Comparison of ENCODE assay signal across 8 cellular contexts in genomic region chr2:186641807-186642321, GRCh38. TPM values are rescaled to one million over a fixed set of nuclear protein-coding genes. Genes with fewer than 3 reads are reported as not detected.
DNase-seq lines count a peak whose midpoint lies in the region; ATAC-seq, FAIRE-seq and TF ChIP-seq lines count a peak whose summit lies in the region.

No MANE protein-coding gene starts in this region.

- peaks cover 12% of the 10 kb centered on the region; the same call in 2 of the 3 replicates for H3K4me1 Mint-ChIP-seq in GM23338
- peaks cover 5% of the 10 kb centered on the region for H3K4me1 Mint-ChIP-seq in stimulated activated memory B cell treated with anti-CD40 and anti-IgM and Interleukin-4, amounts not matched to agents 10 μg/mL and 1 μg/mL and 100 μg/mL, for 72 hours

- H3K27ac Mint-ChIP-seq in GM23338, result no peak overlapping the region; the same call in 1 of the 2 replicates
- H3K27ac Mint-ChIP-seq in stimulated activated memory B cell treated with anti-CD40 and anti-IgM and Interleukin-4, amounts not matched to agents 10 μg/mL and 1 μg/mL and 100 μg/mL, for 72 hours, result no peak overlapping the region

- in situ Hi-C loops in IMR-90 (cut with MboI; ENCODE audit: low sequenced_read_pairs) (loop anchor here (5.0 kb wide), 1 partner anchor 135 kb away; no protein-coding TSS in a partner anchor), Panc1 (cut with HindIII; ENCODE audit: low pct_unique_long_range_greater_than_20kb, low sequenced_read_pairs) (no loop called here), K562 (cut with MboI) (loop anchor here (10.0 kb wide), 1 partner anchor 137 kb away; no protein-coding TSS in a partner anchor)

- H3K79me1 ChIP-seq in IMR-90 (ENCODE audit: low read depth in 1 of 2, low read length in 2 of 2), result peaks cover 0 to 13% of the 10 kb centered on the region in 2 experiments; a peak in 2 of 4 replicates

- no peaks in the 10 kb centered on the region for H4K20me1 ChIP-seq in GM23338 (replicated peaks; ENCODE audit: insufficient read depth)
- no peaks in the 10 kb centered on the region for H4K20me1 ChIP-seq in IMR-90 (ENCODE audit: insufficient read depth, low read length)
- no peaks in the 10 kb centered on the region for H4K20me1 ChIP-seq in K562 (replicated peaks; ENCODE audit: control insufficient read depth, insufficient read depth, low read length)

- peak; percentile 77 for FAIRE-seq in K562 (lab: Jason Lieb, UNC)

- H3K56ac ChIP-seq in IMR-90 (ENCODE audit: extremely low read depth, insufficient read depth, low read length), result no peak overlapping the region

- H4K8ac ChIP-seq in IMR-90 (ENCODE audit: low read depth in 2 of 2, low read length in 2 of 2), result no peak overlapping the region

- H3K4me3 Mint-ChIP-seq in GM23338, result no peak overlapping the region
- H3K4me3 Mint-ChIP-seq in stimulated activated memory B cell treated with anti-CD40 and anti-IgM and Interleukin-4, amounts not matched to agents 10 μg/mL and 1 μg/mL and 100 μg/mL, for 72 hours, result no peak overlapping the region

- peaks cover 6% of the 10 kb centered on the region for H3K4me1 ChIP-seq in GM23338 (ENCODE audit: insufficient read depth)
- H3K4me1 ChIP-seq in IMR-90 (ENCODE audit: control insufficient read depth, insufficient read depth, low read length), result peaks cover 14% of the 10 kb centered on the region
- H3K4me1 ChIP-seq in Panc1 (ENCODE audit: control insufficient read depth, insufficient read depth, low read length), result peaks cover 4% of the 10 kb centered on the region
- H3K4me1 ChIP-seq in K562 (replicated peaks in 1 of 2; ENCODE audit: control insufficient read depth in 2 of 2, insufficient read depth in 2 of 2, low read length in 2 of 2), result no peaks in the 10 kb centered on the region

- H3K14ac ChIP-seq in IMR-90 (replicated peaks; ENCODE audit: low read depth, low read length), result no peak overlapping the region

- H3K27ac ChIP-seq in 22Rv1 (no peak overlapping the region), GM23338 (ENCODE audit: low read depth) (no peak overlapping the region), IMR-90 (ENCODE audit: insufficient read depth, low read length) (no peak overlapping the region), Panc1 (ENCODE audit: low read length) (no peak overlapping the region), K562 (ENCODE audit: extremely low read depth, low read depth, low read length) (no peak overlapping the region)

- H3K27me3 Mint-ChIP-seq in GM23338 (ENCODE audit: insufficient read depth, low read depth, poor library complexity), result no peaks in the 10 kb centered on the region
- H3K27me3 Mint-ChIP-seq in stimulated activated memory B cell treated with anti-CD40 and anti-IgM and Interleukin-4, amounts not matched to agents 10 μg/mL and 1 μg/mL and 100 μg/mL, for 72 hours, result no peaks in the 10 kb centered on the region

- H3K36me3 Mint-ChIP-seq in GM23338 (ENCODE audit: low read depth), result peaks cover 14% of the 10 kb centered on the region
- peaks cover 5% of the 10 kb centered on the region for H3K36me3 Mint-ChIP-seq in stimulated activated memory B cell treated with anti-CD40 and anti-IgM and Interleukin-4, amounts not matched to agents 10 μg/mL and 1 μg/mL and 100 μg/mL, for 72 hours

- TF ChIP-seq CTCF in 22Rv1 (IDR thresholded peaks at IDR 0.05), result peak; percentile 88
- peak; percentile 80 to 89 for TF ChIP-seq CTCF in GM23338 (conservative IDR thresholded peaks at IDR 0.05; ENCODE audit: low read depth in 2 of 2)
- peak; percentile 86 for TF ChIP-seq CTCF in IMR-90 (conservative IDR thresholded peaks at IDR 0.05; ENCODE audit: low read depth, low read length)
- peak; percentile 76 for TF ChIP-seq CTCF in Panc1 (IDR thresholded peaks at IDR 0.05)
- peak; percentile 69 to 93 (median 71) for TF ChIP-seq CTCF in K562 (IDR thresholded peaks at IDR 0.05 in 2 of 3, conservative IDR thresholded peaks at IDR 0.05 in 1 of 3; ENCODE audit: insufficient read depth in 2 of 3, low read depth in 1 of 3, low read length in 3 of 3)

- TF ChIP-seq EP300 in K562 (IDR thresholded peaks at IDR 0.05; ENCODE audit: low read length), result no peak

- DNase-seq in GF-D8 (lab: John Stamatoyannopoulos, UW) (peak; percentile 22), GM23338 (ENCODE audit: low spot score) (peak; percentile 69), IMR-90 (peak; percentile 78), Panc1 (ENCODE audit: low read depth, low spot score) (peak; percentile 71), K562 (ENCODE audit: extremely low read depth in 1 of 4, low spot score in 3 of 4) (peak in 3 of 4 experiments; percentile 33 to 63 (median 44)), iPS DF 4.7 (ENCODE audit: extremely low read depth, low spot score) (peak; percentile 33)

- H2BK5ac ChIP-seq in IMR-90 (ENCODE audit: low read depth, low read length, poor library complexity, severe bottlenecking), result no peak overlapping the region

- H3K9ac ChIP-seq in IMR-90 (ENCODE audit: low read depth, low read length) (no peak overlapping the region), K562 (ENCODE audit: insufficient read depth in 1 of 2, low read depth in 2 of 2, low read length in 2 of 2) (no peak overlapping the region)

- H3K4ac ChIP-seq in IMR-90 (ENCODE audit: low read depth, low read length), result no peak overlapping the region

- intact Hi-C loops in IMR-90 (cut with micrococcal nuclease) (loop anchor here (1.0 to 10.0 kb wide), 3 partner anchors 52 to 367 kb away; partner anchors contain the start of gene ITGAV), Panc1 (cut with micrococcal nuclease; ENCODE audit: unreplicated experiment) (loop anchor here (1.0 kb wide), 1 partner anchor 138 kb away; no protein-coding TSS in a partner anchor), K562 (cut with micrococcal nuclease) (loop anchor here (1.0 kb wide), 1 partner anchor 138 kb away; no protein-coding TSS in a partner anchor)

- H3K9me3 ChIP-seq in IMR-90 (ENCODE audit: control insufficient read depth, insufficient read depth, low read length) (no peaks in the 10 kb centered on the region), Panc1 (ENCODE audit: control insufficient read depth, insufficient read depth, low read depth, low read length) (no peaks in the 10 kb centered on the region), K562 (replicated peaks; ENCODE audit: control insufficient read depth, insufficient read depth, low read depth, low read length) (no peaks in the 10 kb centered on the region)

- no peak overlapping the region for H2AK9ac ChIP-seq in IMR-90 (replicated peaks; ENCODE audit: low read depth, low read length, poor library complexity)

- H3K9me1 ChIP-seq in IMR-90 (ENCODE audit: insufficient read depth, low read length) (peaks cover 6% of the 10 kb centered on the region), K562 (ENCODE audit: control insufficient read depth, insufficient read depth, low read length) (no peaks in the 10 kb centered on the region)

- no peak overlapping the region for H2BK15ac ChIP-seq in IMR-90 (ENCODE audit: low read depth, low read length)

- no peak overlapping the region for H2BK120ac ChIP-seq in IMR-90 (ENCODE audit: low read depth, low read length)

- H3K27me3 ChIP-seq in GM23338 (ENCODE audit: insufficient read depth) (no peaks in the 10 kb centered on the region), IMR-90 (ENCODE audit: control insufficient read depth, insufficient read depth, low read length) (no peaks in the 10 kb centered on the region), Panc1 (ENCODE audit: control insufficient read depth, insufficient read depth, low read length) (no peaks in the 10 kb centered on the region), K562 (ENCODE audit: control insufficient read depth in 2 of 2, insufficient read depth in 2 of 2, low read length in 2 of 2) (no peaks in the 10 kb centered on the region)

- WGBS in IMR-90 (ENCODE audit: extremely low coverage in 2 of 2, insufficient read length in 1 of 2), 2 experiments, result no CpG with 5 or more reads among the region's 2 CpGs
- WGBS in K562 (ENCODE audit: insufficient coverage, low coverage, missing lambda C conversion rate), result 52% methylated on average over 2 of the region's 2 CpGs

- TF ChIP-seq RAD21 in IMR-90 (IDR thresholded peaks at IDR 0.05; ENCODE audit: low read length), result peak; percentile 95
- peak; percentile 94 to 96 for TF ChIP-seq RAD21 in K562 (CRISPR knock-in tag; conservative IDR thresholded peaks at IDR 0.05 in 1 of 2, IDR thresholded peaks at IDR 0.05 in 1 of 2)

- dilution Hi-C loops in IMR-90 (cut with HindIII; ENCODE audit: low sequenced_read_pairs, unreplicated experiment), result no loop called here

- H3K4me2 ChIP-seq in GM23338 (no peak overlapping the region), IMR-90 (ENCODE audit: low read depth, low read length) (no peak overlapping the region), K562 (ENCODE audit: insufficient read depth, low read length) (no peak overlapping the region)

- H3F3A ChIP-seq in GM23338 (replicated peaks; ENCODE audit: low read depth), result no peaks in the 10 kb centered on the region

- CTCF ChIA-PET in IMR-90 (lab: Yijun Ruan, JAX) (interaction anchor here (0.6 to 2.9 kb wide), 17 partner anchors 10 to 1495 kb away, joined by 3 to 26 read pairs (median 4); no protein-coding TSS in a partner anchor), Panc1 (lab: Charles Lee) (interaction anchor here (1.6 kb wide), 1 partner anchor 137 kb away, joined by 15 read pairs; no protein-coding TSS in a partner anchor), K562 (lab: Yijun Ruan, JAX; ENCODE audit: low intra/inter-chr PET ratio) (interaction anchor here (1.8 kb wide), 1 partner anchor 137 kb away, joined by 39 read pairs; no protein-coding TSS in a partner anchor)

- BruUV-seq in IMR-90 (replicated peaks; lab: Mats Ljungman, UMichigan) (no TSS peak), Panc1 (replicated peaks; lab: Mats Ljungman, UMichigan) (no TSS peak), K562 (replicated peaks; lab: Mats Ljungman, UMichigan) (no TSS peak)

- H2AFZ ChIP-seq in GM23338, result no peak overlapping the region
- H2AFZ ChIP-seq in IMR-90 (replicated peaks; ENCODE audit: low read length, poor library complexity), result no peak overlapping the region
- H2AFZ ChIP-seq in K562 (ENCODE audit: low read depth, low read length), result no peak overlapping the region

- H3K18ac ChIP-seq in IMR-90 (ENCODE audit: low read depth, low read length), result no peak overlapping the region

- no peak for TF ChIP-seq POLR2A in IMR-90 (IDR thresholded peaks at IDR 0.05; ENCODE audit: low read depth, low read length)
- TF ChIP-seq POLR2A in K562 (conservative IDR thresholded peaks at IDR 0.05), result no peak

- no peaks in the 10 kb centered on the region for H3K9me3 Mint-ChIP-seq in GM23338
- no peaks in the 10 kb centered on the region for H3K9me3 Mint-ChIP-seq in stimulated activated memory B cell treated with anti-CD40 and anti-IgM and Interleukin-4, amounts not matched to agents 10 μg/mL and 1 μg/mL and 100 μg/mL, for 72 hours

- no peak overlapping the region for H3K23ac ChIP-seq in IMR-90 (ENCODE audit: low read depth, low read length)

- H3K9me2 ChIP-seq in GM23338 (ENCODE audit: insufficient read depth), result no peaks in the 10 kb centered on the region

- no peak overlapping the region for H2BK20ac ChIP-seq in IMR-90 (ENCODE audit: low read depth, low read length)

- H3K4me3 ChIP-seq in GM23338 (no peak overlapping the region), IMR-90 (ENCODE audit: insufficient read depth, low read depth, low read length) (no peak overlapping the region), Panc1 (ENCODE audit: low read depth in 2 of 2, low read length in 2 of 2) (no peak overlapping the region), K562 (no peak overlapping the region)

- H3K36me3 ChIP-seq in GM23338 (ENCODE audit: insufficient read depth), result no peaks in the 10 kb centered on the region; the same call in 1 of the 2 replicates
- H3K36me3 ChIP-seq in IMR-90 (ENCODE audit: control insufficient read depth, insufficient read depth, low read length), result peaks cover 18% of the 10 kb centered on the region
- peaks cover 39% of the 10 kb centered on the region for H3K36me3 ChIP-seq in Panc1 (ENCODE audit: control insufficient read depth, insufficient read depth, low read length)
- peaks cover 24% of the 10 kb centered on the region; the same call in 1 of the 3 replicates for H3K36me3 ChIP-seq in K562 (ENCODE audit: control insufficient read depth, insufficient read depth, low read length)

- ATAC-seq in GM23338 (peak; percentile 78), IMR-90 (ENCODE audit: low read depth) (peak; percentile 87), Panc1 (peak; percentile 91), K562 (peak; percentile 96)
- ATAC-seq in stimulated activated memory B cell treated with anti-CD40 and anti-IgM and Interleukin-4, amounts not matched to agents 10 μg/mL and 1 μg/mL and 100 μg/mL, for 72 hours, result peak; percentile 47

- no peak overlapping the region for H4K91ac ChIP-seq in IMR-90 (ENCODE audit: insufficient read depth, low read depth, low read length)

- H3K79me2 ChIP-seq in GM23338 (replicated peaks; ENCODE audit: insufficient read depth) (no peaks in the 10 kb centered on the region), K562 (ENCODE audit: control insufficient read depth, insufficient read depth, low read length) (no peaks in the 10 kb centered on the region)

- no peak overlapping the region for H4K5ac ChIP-seq in IMR-90 (ENCODE audit: low read depth, low read length)

- POLR2A ChIA-PET in IMR-90 (lab: Charles Lee; ENCODE audit: unreplicated experiment) (no interaction called here), Panc1 (lab: Charles Lee) (no interaction called here), K562 (lab: Yijun Ruan, JAX) (interaction anchor here (0.6 to 1.2 kb wide), 7 partner anchors 29 to 584 kb away, joined by 3 to 5 read pairs (median 4); partner anchors contain the start of gene ZC3H15)

- H2AK5ac ChIP-seq in IMR-90 (ENCODE audit: low read depth, low read length), result no peak overlapping the region

RNA-seq across cellular contexts. Expression of gene FAM171B, which starts 52.0 kb away (rescaled TPM):
- total RNA-seq in GM23338 (2014; rRNA removed; shearing (Covaris generic)), result 26.3 and 27.2 TPM in 2 replicates
- polyA plus RNA-seq in GM23338 (2016; fragmentation: Nextera tagmentation; extraction: Ambion mirVana) (9.8 and 10.7 TPM in 2 replicates), IMR-90 (2012; rRNA removed) (2.1 and 2.6 TPM in 2 replicates), K562 (2011; rRNA removed) (not detected in 2 replicates), K562 (2014; fragmentation: Illumina TruSeq; extraction: Trizol) (0.04 TPM in 1 of 2 replicates, not detected in the other), K562 (2014; fragmentation: Nextera tagmentation; extraction: Ambion mirVana) (under 1 TPM; 0.01 to 0.03 TPM), K562 (2014; rRNA removed) (0.05 TPM in 1 of 2 replicates, not detected in the other)
- total RNA-seq in IMR-90 (2012; rRNA removed) (19.9 and 26.4 TPM in 2 replicates), Panc1 (2021; ENCODE audit: unreplicated experiment) (29.1 TPM), K562 (2014; rRNA removed) (under 0.01 TPM in 1 of 2 replicates, not detected in the other), K562 (2014; rRNA removed; fragmentation: Illumina TruSeq; extraction: Trizol) (0.04 and 0.13 TPM in 2 replicates), K562 (2015; rRNA removed; fragmentation: Illumina TruSeq; extraction: Trizol) (0.04 TPM in 2 replicates), K562 (2021) (0.07 TPM in 1 of 2 replicates, not detected in the other)
- polyA plus RNA-seq in IMR-90 (2012; cell fraction: cytosol; rRNA removed), result 0.56 and 0.64 TPM in 2 replicates
- 0.47 and 4.2 TPM in 2 replicates for polyA plus RNA-seq in IMR-90 (2012; cell fraction: nucleus; rRNA removed; ENCODE audit: low replicate concordance)
- 6.9 TPM for polyA plus RNA-seq in Panc1 (2012; ENCODE audit: insufficient read length)
- total RNA-seq in K562 (2011; cell fraction: chromatin; rRNA removed; ENCODE audit: low replicate concordance), result 0.09 TPM in 1 of 2 replicates, not detected in the other
- not detected in 2 replicates for total RNA-seq in K562 (2011; cell fraction: nucleolus; rRNA removed)
- total RNA-seq in K562 (2011; cell fraction: nucleoplasm; rRNA removed), result not detected in 2 replicates
- polyA plus RNA-seq in K562 (2011; cell fraction: cytosol; rRNA removed), result not detected in 2 replicates
- not detected in 2 replicates for polyA plus RNA-seq in K562 (2011; cell fraction: nucleus; rRNA removed)
- 0.03 and 0.08 TPM in 2 replicates for polyA plus RNA-seq in K562 (2012)
- polyA minus RNA-seq in K562 (2011; rRNA and poly(A)+ RNA removed), result 0.06 TPM in 1 of 2 replicates, not detected in the other
- not detected in 2 replicates for polyA minus RNA-seq in K562 (2011; cell fraction: cytosol; rRNA and poly(A)+ RNA removed)
- not detected in 2 replicates for polyA minus RNA-seq in K562 (2011; cell fraction: nucleus; rRNA and poly(A)+ RNA removed)

RNA-seq across cellular contexts. Expression of gene ITGAV, which starts 52.0 kb away (rescaled TPM):
- total RNA-seq in GM23338 (2014; rRNA removed; shearing (Covaris generic)), result 50.8 and 56.5 TPM in 2 replicates
- polyA plus RNA-seq in GM23338 (2016; fragmentation: Nextera tagmentation; extraction: Ambion mirVana) (8.0 and 9.1 TPM in 2 replicates), IMR-90 (2012; rRNA removed) (45.8 and 51.4 TPM in 2 replicates), K562 (2011; rRNA removed) (16.2 and 16.3 TPM in 2 replicates), K562 (2014; fragmentation: Illumina TruSeq; extraction: Trizol) (8.5 and 10.3 TPM in 2 replicates), K562 (2014; fragmentation: Nextera tagmentation; extraction: Ambion mirVana) (1 to 10 TPM; 3.7 to 4.6 TPM), K562 (2014; rRNA removed) (7.4 and 8.8 TPM in 2 replicates)
- total RNA-seq in IMR-90 (2012; rRNA removed) (181 and 204 TPM in 2 replicates), Panc1 (2021; ENCODE audit: unreplicated experiment) (218 TPM), K562 (2014; rRNA removed) (10.4 and 10.7 TPM in 2 replicates), K562 (2014; rRNA removed; fragmentation: Illumina TruSeq; extraction: Trizol) (17.6 and 18.4 TPM in 2 replicates), K562 (2015; rRNA removed; fragmentation: Illumina TruSeq; extraction: Trizol) (16.2 and 16.5 TPM in 2 replicates), K562 (2021) (15.5 and 17.7 TPM in 2 replicates)
- 12.4 and 14.0 TPM in 2 replicates for polyA plus RNA-seq in IMR-90 (2012; cell fraction: cytosol; rRNA removed)
- polyA plus RNA-seq in IMR-90 (2012; cell fraction: nucleus; rRNA removed; ENCODE audit: low replicate concordance), result 9.3 and 71.1 TPM in 2 replicates
- polyA plus RNA-seq in Panc1 (2012; ENCODE audit: insufficient read length), result 140 TPM
- 44.5 and 102 TPM in 2 replicates for total RNA-seq in K562 (2011; cell fraction: chromatin; rRNA removed; ENCODE audit: low replicate concordance)
- total RNA-seq in K562 (2011; cell fraction: nucleolus; rRNA removed), result 19.5 and 40.0 TPM in 2 replicates
- 34.2 and 43.0 TPM in 2 replicates for total RNA-seq in K562 (2011; cell fraction: nucleoplasm; rRNA removed)
- 3.6 and 7.9 TPM in 2 replicates for polyA plus RNA-seq in K562 (2011; cell fraction: cytosol; rRNA removed)
- polyA plus RNA-seq in K562 (2011; cell fraction: nucleus; rRNA removed), result 29.1 and 37.9 TPM in 2 replicates
- 8.4 and 15.6 TPM in 2 replicates for polyA plus RNA-seq in K562 (2012)
- 32.1 and 40.9 TPM in 2 replicates for polyA minus RNA-seq in K562 (2011; rRNA and poly(A)+ RNA removed)
- polyA minus RNA-seq in K562 (2011; cell fraction: cytosol; rRNA and poly(A)+ RNA removed), result 16.9 and 21.9 TPM in 2 replicates
- polyA minus RNA-seq in K562 (2011; cell fraction: nucleus; rRNA and poly(A)+ RNA removed), result 25.4 and 40.0 TPM in 2 replicates

Comparison
In these comparisons a context has a peak if more than half of its experiments do, and no peak if none do; other contexts are left out.
1. DNase-seq: peak in every context shown above with its lines; median percentile 78 in IMR-90; 71 in Panc1; 69 in GM23338; 44 in K562; 33 in iPS DF 4.7; 22 in GF-D8.
2. RNA of gene FAM171B, which starts 52.0 kb away (total RNA-seq): 29.1 TPM in Panc1 (single experiment), 26.3 to 27.2 TPM in GM23338 and 19.9 to 26.4 TPM in IMR-90; under 0.01 to 0.13 TPM in K562; every median in the first group is over 10 times any median in the second.
3. Peak in every context shown above with its lines, with median percentiles within 50 percentile points of each other: CTCF ChIP-seq and ATAC-seq.